ENCODE assay signal across 1 cellular context in genomic region chr14:68254669-68255527, GRCh38.
TF ChIP-seq lines count a peak whose summit lies in the region.

No MANE protein-coding gene starts in this region.

TF ChIP-seq in HepG2, 621 proteins besides CTCF, POLR2A, EP300 and RAD21 (continued from another document and continues in another):
- TF ChIP-seq RERE (CRISPR knock-in tag; IDR thresholded peaks at IDR 0.05; ENCODE audit: low read depth) (0 out of 2 replicates have a peak, but pooled peaks have one; percentile 20), FOXK1 (CRISPR knock-in tag; IDR thresholded peaks at IDR 0.05; ENCODE audit: borderline replicate concordance, low read depth) (0 out of 2 replicates have a peak, but pooled peaks have one; percentile 27), SMAD3 (CRISPR knock-in tag; IDR thresholded peaks at IDR 0.05) (no peak), SALL1 (CRISPR knock-in tag; IDR thresholded peaks at IDR 0.05) (peak; percentile 40; the same call in 1 of the 2 replicates), MBD4 (IDR thresholded peaks at IDR 0.05; ENCODE audit: borderline replicate concordance, low read length) (0 out of 2 replicates have a peak, but pooled peaks have one; percentile 54), SRSF1 (optimal IDR thresholded peaks at IDR 0.05; ENCODE audit: low read depth, low read length) (no peak), TEAD3 (CRISPR knock-in tag; optimal IDR thresholded peaks at IDR 0.05; ENCODE audit: borderline replicate concordance) (peak; percentile 54), LCORL (IDR thresholded peaks at IDR 0.05) (no peak), LCORL (CRISPR knock-in tag; IDR thresholded peaks at IDR 0.05) (no peak), ELF3 (CRISPR knock-in tag; IDR thresholded peaks at IDR 0.05) (no peak), TBX2 (CRISPR knock-in tag; IDR thresholded peaks at IDR 0.05; ENCODE audit: borderline replicate concordance) (peak; percentile 47; the same call in 1 of the 2 replicates), ZNF292 (CRISPR knock-in tag; IDR thresholded peaks at IDR 0.05; ENCODE audit: borderline replicate concordance, low read depth) (no peak), ATF3 (CRISPR knock-in tag; IDR thresholded peaks at IDR 0.05) (no peak), ETV5 (CRISPR knock-in tag; IDR thresholded peaks at IDR 0.05; ENCODE audit: borderline replicate concordance) (peak; percentile 16; the same call in 1 of the 2 replicates), PRPF4 (IDR thresholded peaks at IDR 0.05; ENCODE audit: low read depth, low read length, poor library complexity, severe bottlenecking) (no peak), MEF2D (CRISPR knock-in tag; IDR thresholded peaks at IDR 0.05) (0 out of 2 replicates have a peak, but pooled peaks have one; percentile 60), GATAD2A (CRISPR knock-in tag; IDR thresholded peaks at IDR 0.05) (peak; percentile 80), AGO1 (IDR thresholded peaks at IDR 0.05; ENCODE audit: low read depth, low read length, poor library complexity, severe bottlenecking) (no peak), SOX13 (IDR thresholded peaks at IDR 0.05) (no peak), SOX13 (CRISPR knock-in tag; conservative IDR thresholded peaks at IDR 0.05 in 1 of 2, IDR thresholded peaks at IDR 0.05 in 1 of 2) (peak in 1 of 2 experiments; percentile 87; a peak in 2 of 4 replicates), NCOR1 (IDR thresholded peaks at IDR 0.05; ENCODE audit: borderline replicate concordance, low read length) (peak; percentile 37; the same call in 1 of the 2 replicates), SOX5 (CRISPR knock-in tag; IDR thresholded peaks at IDR 0.05; ENCODE audit: borderline replicate concordance) (peak; percentile 80), MIXL1 (CRISPR knock-in tag; IDR thresholded peaks at IDR 0.05) (peak; percentile 79), ZNF333 (CRISPR knock-in tag; IDR thresholded peaks at IDR 0.05; ENCODE audit: borderline replicate concordance) (no peak), ZFYVE20 (CRISPR knock-in tag; IDR thresholded peaks at IDR 0.05; ENCODE audit: borderline replicate concordance, low read depth) (no peak), ZNF326 (CRISPR knock-in tag; IDR thresholded peaks at IDR 0.05; ENCODE audit: borderline replicate concordance) (no peak), ZNF44 (CRISPR knock-in tag; IDR thresholded peaks at IDR 0.05) (no peak), FOXP4 (CRISPR knock-in tag; IDR thresholded peaks at IDR 0.05) (peak; percentile 75; the same call in 1 of the 2 replicates), PHF8 (CRISPR knock-in tag; IDR thresholded peaks at IDR 0.05) (no peak), HNF4G (IDR thresholded peaks at IDR 0.05; ENCODE audit: borderline replicate concordance, low read depth, low read length) (peak; percentile 19; the same call in 1 of the 2 replicates), HNF4G (CRISPR knock-in tag; IDR thresholded peaks at IDR 0.05; ENCODE audit: borderline replicate concordance, low read depth) (no peak), MYPOP (CRISPR knock-in tag; IDR thresholded peaks at IDR 0.05) (no peak), TBL1XR1 (IDR thresholded peaks at IDR 0.05; ENCODE audit: borderline replicate concordance, low read length, partially characterized antibody) (peak; percentile 30), SATB2 (CRISPR knock-in tag; IDR thresholded peaks at IDR 0.05) (peak; percentile 41; the same call in 1 of the 2 replicates), TARDBP (CRISPR knock-in tag; IDR thresholded peaks at IDR 0.05) (0 out of 2 replicates have a peak, but pooled peaks have one; percentile 34), AHDC1 (CRISPR knock-in tag; IDR thresholded peaks at IDR 0.05; ENCODE audit: borderline replicate concordance) (0 out of 2 replicates have a peak, but pooled peaks have one; percentile 54), GMEB2 (CRISPR knock-in tag; IDR thresholded peaks at IDR 0.05; ENCODE audit: low read depth) (no peak), ZNF512 (CRISPR knock-in tag; IDR thresholded peaks at IDR 0.05) (0 out of 2 replicates have a peak, but pooled peaks have one; percentile 36), ZNF207 (IDR thresholded peaks at IDR 0.05; ENCODE audit: borderline replicate concordance) (no peak), GFI1 (CRISPR knock-in tag; IDR thresholded peaks at IDR 0.05; ENCODE audit: borderline replicate concordance) (peak; percentile 79), MED1 (CRISPR knock-in tag; IDR thresholded peaks at IDR 0.05) (0 out of 2 replicates have a peak, but pooled peaks have one; percentile 35), CAMTA2 (CRISPR knock-in tag; IDR thresholded peaks at IDR 0.05; ENCODE audit: borderline replicate concordance) (no peak), BCL6 (CRISPR knock-in tag; IDR thresholded peaks at IDR 0.05) (peak; percentile 82), NR2F2 (IDR thresholded peaks at IDR 0.05; ENCODE audit: borderline replicate concordance, low read depth) (peak; percentile 95)
